In genomic region chr13:107497661-107498060, GRCh38 we compare ENCODE assay signal across 9 cellular contexts.
"Had no signal": no experiment of that assay in that cellular context is flagged by ENCODE, and none has a peak within 500 bp of the region (broad histone marks: within the 10 kb centered on the region; RNA-seq: fewer than 3 reads in every experiment).

No MANE protein-coding gene starts in this region.

- H2AFZ ChIP-seq: GM23248, GM23338 had no signal

- H3K27ac ChIP-seq: GM23248 had no signal

- H3K36me3 ChIP-seq: HAP-1 had no signal

- H3K4me2 ChIP-seq: GM23338 had no signal

- H3K4me1 ChIP-seq: HAP-1 had no signal

- DNase-seq: GM23248, GOT3, H7, H9, HCEC 1CT, HFFc6 had no signal

- ATAC-seq: GM23338, HCT116 had no signal

- H3K9me3 ChIP-seq: HAP-1 had no signal

- H3K9ac ChIP-seq: GM23248 had no signal

- H3K4me3 ChIP-seq: GM23248, GM23338, HAP-1 had no signal
